ENCODE assay signal across 17 cellular contexts in genomic region chr21:31318971-31319370, GRCh38. TPM values are rescaled to one million over a fixed set of nuclear protein-coding genes. Genes with fewer than 3 reads are reported as not detected.
A peak's percentile ranks its signal among the peaks of the same experiment; 100 is the strongest.
DNase-seq lines count a peak whose midpoint lies in the region; ATAC-seq and TF ChIP-seq lines count a peak whose summit lies in the region.
"Had no signal": no experiment of that assay in that cellular context is flagged by ENCODE, and none has a peak within 500 bp of the region (broad histone marks: within the 10 kb centered on the region; RNA-seq: fewer than 3 reads in every experiment).

No MANE protein-coding gene starts in this region.

- H3K27ac Mint-ChIP-seq in WTC11 (peak overlapping the region; percentile 23; the same call in 1 of the 2 replicates), endodermal cell (peak overlapping the region; percentile 20), nephron progenitor cell (peak overlapping the region; percentile 68), type B pancreatic cell (no peak overlapping the region)

- H2AFZ ChIP-seq in GM23248: no peak overlapping the region

- no peaks in the 10 kb centered on the region for H3K9me3 ChIP-seq in GM23248 (ENCODE audit: low read depth)
- no peaks in the 10 kb centered on the region for H3K9me3 ChIP-seq in endodermal cell (ENCODE audit: control insufficient read depth, low read length)
- H3K9me3 ChIP-seq: HAP-1 had no signal

- H3K4me2 ChIP-seq in GM23248 (ENCODE audit: unreplicated experiment): no peak overlapping the region
- H3K4me2 ChIP-seq: BLaER1 had no signal

- CTCF ChIA-PET in WTC11 (lab: Charles Lee): interaction anchor here (0.8 kb wide), 1 partner anchor 29 kb away, joined by 3 read pairs; no protein-coding TSS in a partner anchor

- no peak for TF ChIP-seq CTCF in WTC11 (IDR thresholded peaks at IDR 0.05)
- TF ChIP-seq CTCF in endodermal cell (conservative IDR thresholded peaks at IDR 0.05): no peak
- no peak for TF ChIP-seq CTCF in nephron progenitor cell (IDR thresholded peaks at IDR 0.05)
- TF ChIP-seq CTCF in type B pancreatic cell (conservative IDR thresholded peaks at IDR 0.05): no peak
- TF ChIP-seq CTCF in foreskin keratinocyte (conservative IDR thresholded peaks at IDR 0.05): no peak

- DNase-seq in GM23248 (peak; percentile 15), WTC11 (ENCODE audit: low spot score) (no peak), endodermal cell (no peak), nephron progenitor cell (no peak), type B pancreatic cell (ENCODE audit: extremely low spot score, unreplicated experiment) (no peak), DMS53 treated with DMSO at 0.1 percent for 48 hours (lab: John Stamatoyannopoulos, UW; ENCODE audit: unreplicated experiment) (no peak), foreskin keratinocyte (no peak)
- DNase-seq: 8988T; CD4-positive, alpha-beta memory T cell; DMS153; DMS79 treated with DMSO at 0.1 percent for 48 hours; GF-D8 had no signal

- no peaks in the 10 kb centered on the region for H3F3A ChIP-seq in GM23248 (ENCODE audit: insufficient read depth)

- 65 to 75% methylated on average over 2 of the region's 2 CpGs for WGBS in GM23248 (ENCODE audit: low coverage in 1 of 2, low lambda C conversion rate in 2 of 2, missing lambda C conversion rate in 2 of 2), 2 experiments
- WGBS in endodermal cell (ENCODE audit: insufficient coverage in 1 of 2, insufficient read length in 1 of 2), 2 experiments: 94 to 100% methylated on average over 2 of the region's 2 CpGs

- no peak overlapping the region for H3K4me3 Mint-ChIP-seq in WTC11
- no peak overlapping the region for H3K4me3 Mint-ChIP-seq in endodermal cell
- H3K4me3 Mint-ChIP-seq in nephron progenitor cell: no peak overlapping the region
- no peak overlapping the region for H3K4me3 Mint-ChIP-seq in type B pancreatic cell
- H3K4me3 Mint-ChIP-seq: CD14-positive monocyte had no signal

- H3K27ac ChIP-seq in GM23248 (no peak overlapping the region), endodermal cell (ENCODE audit: low read depth, low read length) (no peak overlapping the region), foreskin keratinocyte (no peak overlapping the region)
- H3K27ac ChIP-seq: BLaER1 had no signal

- peaks cover 9% of the 10 kb centered on the region for H3K4me1 Mint-ChIP-seq in WTC11
- H3K4me1 Mint-ChIP-seq in endodermal cell: peaks cover 18% of the 10 kb centered on the region
- peaks cover 14% of the 10 kb centered on the region for H3K4me1 Mint-ChIP-seq in nephron progenitor cell
- peaks cover 5% of the 10 kb centered on the region for H3K4me1 Mint-ChIP-seq in type B pancreatic cell (ENCODE audit: unreplicated experiment)
- H3K4me1 Mint-ChIP-seq: CD14-positive monocyte had no signal

- in situ Hi-C loops in GM23248 (cut with MboI): no loop called here

- H3K9me3 Mint-ChIP-seq in WTC11: no peaks in the 10 kb centered on the region
- no peaks in the 10 kb centered on the region for H3K9me3 Mint-ChIP-seq in endodermal cell
- H3K9me3 Mint-ChIP-seq in nephron progenitor cell: peaks cover 7% of the 10 kb centered on the region
- no peaks in the 10 kb centered on the region for H3K9me3 Mint-ChIP-seq in type B pancreatic cell
- H3K9me3 Mint-ChIP-seq: CD4-positive, alpha-beta memory T cell had no signal

- H3K9me2 ChIP-seq in GM23248 (ENCODE audit: insufficient read depth): no peaks in the 10 kb centered on the region

- H3K4me1 ChIP-seq in GM23248 (ENCODE audit: insufficient read depth) (peaks cover 4% of the 10 kb centered on the region; the same call in 1 of the 2 replicates), endodermal cell (ENCODE audit: control insufficient read depth, insufficient read depth, low read length) (peaks cover 8% of the 10 kb centered on the region), foreskin keratinocyte (no peaks in the 10 kb centered on the region)
- H3K4me1 ChIP-seq: HAP-1 had no signal

- no peak for ATAC-seq in WTC11
- no peak for ATAC-seq in foreskin keratinocyte
- ATAC-seq: GM12878 had no signal

- no peaks in the 10 kb centered on the region for H3K36me3 Mint-ChIP-seq in WTC11
- peaks cover 2% of the 10 kb centered on the region for H3K36me3 Mint-ChIP-seq in endodermal cell (ENCODE audit: low read depth)
- H3K36me3 Mint-ChIP-seq in nephron progenitor cell (ENCODE audit: low read depth): peaks cover 55% of the 10 kb centered on the region
- H3K36me3 Mint-ChIP-seq in type B pancreatic cell: peaks cover 16% of the 10 kb centered on the region

- H3K4me3 ChIP-seq in GM23248 (no peak overlapping the region), endodermal cell (ENCODE audit: low read length) (no peak overlapping the region)
- H3K4me3 ChIP-seq: BLaER1, GM12878, HAP-1 had no signal

- POLR2A ChIA-PET in WTC11 (lab: Charles Lee): no interaction called here

- H3K27me3 ChIP-seq in GM23248 (replicated peaks; ENCODE audit: insufficient read depth) (no peaks in the 10 kb centered on the region), endodermal cell (ENCODE audit: control insufficient read depth, insufficient read depth, low read length, poor library complexity, severe bottlenecking) (no peaks in the 10 kb centered on the region), foreskin keratinocyte (no peaks in the 10 kb centered on the region)
- H3K27me3 ChIP-seq: BLaER1 had no signal

- no peaks in the 10 kb centered on the region for H4K20me1 ChIP-seq in GM23248 (ENCODE audit: insufficient read depth)
- H4K20me1 ChIP-seq: BLaER1 had no signal

- H3K9ac ChIP-seq in GM23248 (no peak overlapping the region), endodermal cell (ENCODE audit: extremely low read depth, low read length, poor library complexity, severe bottlenecking) (no peak overlapping the region)
- H3K9ac ChIP-seq: BLaER1 had no signal

- no peaks in the 10 kb centered on the region for H3K36me3 ChIP-seq in GM23248 (ENCODE audit: low read depth)
- no peaks in the 10 kb centered on the region for H3K36me3 ChIP-seq in endodermal cell (ENCODE audit: control insufficient read depth, insufficient read depth, low read length)
- H3K36me3 ChIP-seq: HAP-1 had no signal

- H3K79me2 ChIP-seq in GM23248 (ENCODE audit: insufficient read depth): no peaks in the 10 kb centered on the region

- no peaks in the 10 kb centered on the region for H3K27me3 Mint-ChIP-seq in WTC11 (ENCODE audit: low read depth)
- H3K27me3 Mint-ChIP-seq in endodermal cell (ENCODE audit: insufficient read depth): no peaks in the 10 kb centered on the region
- H3K27me3 Mint-ChIP-seq in nephron progenitor cell (ENCODE audit: low read depth, poor library complexity): no peaks in the 10 kb centered on the region
- H3K27me3 Mint-ChIP-seq in type B pancreatic cell: no peaks in the 10 kb centered on the region
- H3K27me3 Mint-ChIP-seq: CD4-positive, alpha-beta memory T cell had no signal

TF ChIP-seq in WTC11, 78 proteins besides CTCF, POLR2A, EP300 and RAD21 (continues in another document):
- no peak for TF ChIP-seq ZNF138 (CRISPR knock-in tag; conservative IDR thresholded peaks at IDR 0.05)
- no peak for TF ChIP-seq NR2C2 (CRISPR knock-in tag; IDR thresholded peaks at IDR 0.05)
- TF ChIP-seq, protein P1, sequence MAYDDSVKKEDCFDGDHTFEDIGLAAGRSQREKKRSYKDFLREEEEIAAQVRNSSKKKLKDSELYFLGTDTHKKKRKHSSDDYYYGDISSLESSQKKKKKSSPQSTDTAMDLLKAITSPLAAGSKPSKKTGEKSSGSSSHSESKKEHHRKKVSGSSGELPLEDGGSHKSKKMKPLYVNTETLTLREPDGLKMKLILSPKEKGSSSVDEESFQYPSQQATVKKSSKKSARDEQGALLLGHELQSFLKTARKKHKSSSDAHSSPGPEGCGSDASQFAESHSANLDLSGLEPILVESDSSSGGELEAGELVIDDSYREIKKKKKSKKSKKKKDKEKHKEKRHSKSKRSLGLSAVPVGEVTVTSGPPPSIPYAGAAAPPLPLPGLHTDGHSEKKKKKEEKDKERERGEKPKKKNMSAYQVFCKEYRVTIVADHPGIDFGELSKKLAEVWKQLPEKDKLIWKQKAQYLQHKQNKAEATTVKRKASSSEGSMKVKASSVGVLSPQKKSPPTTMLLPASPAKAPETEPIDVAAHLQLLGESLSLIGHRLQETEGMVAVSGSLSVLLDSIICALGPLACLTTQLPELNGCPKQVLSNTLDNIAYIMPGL (CRISPR knock-in tag; IDR thresholded peaks at IDR 0.05): no peak
- TF ChIP-seq ATF2 (CRISPR knock-in tag; IDR thresholded peaks at IDR 0.05; ENCODE audit: borderline replicate concordance, low read depth): no peak
- no peak for TF ChIP-seq ZBTB21 (CRISPR knock-in tag; IDR thresholded peaks at IDR 0.05; ENCODE audit: borderline replicate concordance)
- TF ChIP-seq USF1 (CRISPR knock-in tag; IDR thresholded peaks at IDR 0.05): no peak

RNA-seq across cellular contexts. Expression of gene TIAM1, which starts 25.1 kb away (rescaled TPM):
- total RNA-seq in GM23248 (2014; rRNA removed; shearing (Covaris generic)): 7.6 and 13.2 TPM in 2 replicates
- polyA plus RNA-seq in GM23248 (2016; fragmentation: Nextera tagmentation; extraction: Ambion mirVana) (2.6 and 3.2 TPM in 2 replicates), foreskin keratinocyte (3.6 and 4.6 TPM in 2 replicates)
- total RNA-seq in WTC11 (2021) (25.2 to 28.7 TPM (median 28.2 TPM) in 3 replicates), endodermal cell (10 to 100 TPM; 29.4 to 33.3 TPM), type B pancreatic cell (ENCODE audit: low replicate concordance) (49.3 and 67.6 TPM in 2 replicates), foreskin keratinocyte (13.1 and 14.6 TPM in 2 replicates)
- 23.9 TPM for polyA plus RNA-seq in endodermal cell (2013, experiment 1 of 2)
- 24.3 TPM for polyA plus RNA-seq in endodermal cell (2013, experiment 2 of 2)
- total RNA-seq: HT-29 had no signal
